ENCODE assay signal across 26 cellular contexts in genomic region chr3:151058742-151059141, GRCh38.
"Had no signal": no experiment of that assay in that cellular context is flagged by ENCODE, and none has a peak within 500 bp of the region (broad histone marks: within the 10 kb centered on the region; RNA-seq: fewer than 3 reads in every experiment).

No MANE protein-coding gene starts in this region.

- DNase-seq: activated CD4-positive, alpha-beta T cell treated with anti-CD3 and anti-CD28 coated beads for 36 hours; activated CD4-positive, alpha-beta T cell treated with anti-CD3 and anti-CD28 coated beads, Interleukin-2, amount 50 U/mL, for 4 hours; activated CD8-positive, alpha-beta memory T cell treated with anti-CD3 and anti-CD28 coated beads for 24 hours; activated CD8-positive, alpha-beta memory T cell treated with anti-CD3 and anti-CD28 coated beads, Interleukin-2, amount 50 U/mL, for 4 hours; activated T-cell treated with anti-CD3 and anti-CD28 coated beads, Interleukin-2, amount 50 U/mL, for 24 hours; central memory CD4-positive, alpha-beta T cell; effector memory CD4-positive, alpha-beta T cell; foreskin melanocyte; glutamatergic neuron; hippocampal formation; left cardiac atrium; lower lobe of right lung; mesendoderm; mucosa of descending colon; naive B cell; ovary; right cardiac atrium; stimulated activated CD4-positive, alpha-beta T cell treated with anti-CD3 and anti-CD28 coated beads, Interleukin-12 subunit alpha, Interleukin-12 subunit beta, amount 100 ng/mL, for 4 hours; stimulated activated CD4-positive, alpha-beta T cell treated with anti-CD3 and anti-CD28 coated beads, Interleukin-4, amount 100 ng/mL, for 4 hours; stimulated activated naive CD8-positive, alpha-beta T cell treated with anti-CD3 and anti-CD28 coated beads, Interleukin-15, Interleukin-2, amounts not matched to agents 100 U/mL and 50 U/mL, for 24 hours; T-helper 9 cell; upper lobe of right lung had no signal

- ATAC-seq: activated CD4-positive, alpha-beta T cell treated with anti-CD3 and anti-CD28 coated beads for 36 hours; activated naive CD4-positive, alpha-beta T cell treated with anti-CD3 and anti-CD28 coated beads, Interleukin-2, amount 50 U/mL, for 72 hours; activated T-helper 17 cell treated with anti-CD3 and anti-CD28 coated beads, Interleukin-2, amount 50 U/mL, for 72 hours; esophagus mucosa; left cardiac atrium; lower lobe of right lung; mucosa of descending colon; right cardiac atrium; stimulated activated naive CD8-positive, alpha-beta T cell treated with anti-CD3 and anti-CD28 coated beads, Interleukin-15, Interleukin-2, amounts not matched to agents 100 U/mL and 50 U/mL, for 24 hours; upper lobe of right lung; WTC11 had no signal
